ENCODE assay signal across 21 cellular contexts in genomic region chr5:167269146-167269545, GRCh38.
"Had no signal": no experiment of that assay in that cellular context is flagged by ENCODE, and none has a peak within 500 bp of the region (broad histone marks: within the 10 kb centered on the region; RNA-seq: fewer than 3 reads in every experiment).

No MANE protein-coding gene starts in this region.

- H3K27ac ChIP-seq: SJCRH30, SK-N-MC had no signal

- H3K4me3 ChIP-seq: MG63, SJCRH30, SK-N-MC had no signal

- H3K36me3 ChIP-seq: MG63, SJCRH30 had no signal

- H3K9me3 ChIP-seq: MG63, SJCRH30 had no signal

- DNase-seq: IMR-90; Karpas-422; KG1; MG63; NCI-H1092; NCI-H1105 treated with DMSO at 0.1 percent for 48 hours; NCI-H1417 treated with DMSO at 0.1 percent for 48 hours; NCI-H146; NCI-H1694 treated with DMSO at 0.1 percent for 48 hours; NCI-H1930; NCI-H2081; NCI-H2107; NCI-H2227 treated with DMSO at 0.1 percent for 48 hours; NCI-H524; NCI-H526 treated with DMSO at 0.1 percent for 48 hours; NCI-H774; NK-92 treated with Interleukin-12 subunit alpha and Interleukin-12 subunit beta, amount 100 ng/mL, for 24 hours; PC-3; SHP77 treated with DMSO at 0.1 percent for 48 hours; SJCRH30 had no signal

- H3K27me3 ChIP-seq: SJCRH30 had no signal

- H3K4me1 ChIP-seq: SJCRH30 had no signal
